In genomic region chr5:142246263-142246662, GRCh38 we compare ENCODE assay signal across 8 cellular contexts.
DNase-seq lines count a peak whose midpoint lies in the region; ATAC-seq and TF ChIP-seq lines count a peak whose summit lies in the region.

No MANE protein-coding gene starts in this region.

- H3K4me2 ChIP-seq in fibroblast of lung (ENCODE audit: extremely low read depth, insufficient read depth, low read length) = peak overlapping the region; percentile 41
- H3K4me2 ChIP-seq in neural progenitor cell = no peak overlapping the region

- H3K9me3 Mint-ChIP-seq in neural progenitor cell = peaks cover 13% of the 10 kb centered on the region

- TF ChIP-seq CTCF in BJ (IDR thresholded peaks at IDR 0.05; ENCODE audit: insufficient read depth, low read depth, low read length) (no peak), Panc1 (IDR thresholded peaks at IDR 0.05) (no peak), fibroblast of lung (conservative IDR thresholded peaks at IDR 0.05 in 1 of 2, IDR thresholded peaks at IDR 0.05 in 1 of 2; ENCODE audit: low read depth in 1 of 2, low read length in 2 of 2) (no peak), neural progenitor cell (IDR thresholded peaks at IDR 0.05) (no peak)

- CTCF ChIA-PET in BJ (lab: Yijun Ruan, JAX) (interaction anchor here (0.7 kb wide), 1 partner anchor 266 kb away, joined by 3 read pairs; no protein-coding TSS in a partner anchor), Panc1 (lab: Charles Lee) (no interaction called here)

- peak overlapping the region; percentile 22 for H2AFZ ChIP-seq in fibroblast of lung (ENCODE audit: low read length)
- peak overlapping the region; percentile 94 for H2AFZ ChIP-seq in neural progenitor cell (replicated peaks)

- ATAC-seq in Panc1 (peak; percentile 80), HG02885 (IDR thresholded peaks at IDR 0.05; ENCODE audit: poor library complexity, unreplicated experiment) (no peak)

- intact Hi-C loops in Panc1 (cut with micrococcal nuclease; ENCODE audit: unreplicated experiment) = no loop called here

- in situ Hi-C loops in Panc1 (cut with HindIII; ENCODE audit: low pct_unique_long_range_greater_than_20kb, low sequenced_read_pairs) = no loop called here

- peaks cover 8% of the 10 kb centered on the region for H3K27me3 Mint-ChIP-seq in neural progenitor cell (ENCODE audit: insufficient read depth, low read depth)

- H3K4me3 ChIP-seq in BJ (ENCODE audit: low read depth, low read length) = no peak overlapping the region
- no peak overlapping the region for H3K4me3 ChIP-seq in Panc1 (ENCODE audit: low read depth in 2 of 2, low read length in 2 of 2)
- no peak overlapping the region for H3K4me3 ChIP-seq in fibroblast of lung (replicated peaks in 1 of 4; ENCODE audit: control extremely low read depth in 1 of 4, insufficient read depth in 1 of 4, low read depth in 3 of 4, low read length in 4 of 4)
- no peak overlapping the region for H3K4me3 ChIP-seq in neural progenitor cell

- H3K79me2 ChIP-seq in fibroblast of lung (ENCODE audit: control insufficient read depth, insufficient read depth, low read length) = no peaks in the 10 kb centered on the region
- no peaks in the 10 kb centered on the region for H3K79me2 ChIP-seq in neural progenitor cell (ENCODE audit: low read depth)

- no peaks in the 10 kb centered on the region for H3K36me3 ChIP-seq in BJ (ENCODE audit: control insufficient read depth, insufficient read depth, low read length)
- no peaks in the 10 kb centered on the region for H3K36me3 ChIP-seq in Panc1 (ENCODE audit: control insufficient read depth, insufficient read depth, low read length)
- no peaks in the 10 kb centered on the region for H3K36me3 ChIP-seq in fibroblast of lung (ENCODE audit: control insufficient read depth, insufficient read depth, low read length)
- H3K36me3 ChIP-seq in neural progenitor cell = no peaks in the 10 kb centered on the region

- H3K27ac ChIP-seq in Panc1 (ENCODE audit: low read length) = no peak overlapping the region
- H3K27ac ChIP-seq in fibroblast of lung (ENCODE audit: insufficient read depth, low read length) = no peak overlapping the region
- H3K27ac ChIP-seq in neural progenitor cell = peak overlapping the region; percentile 66

- H3K27me3 ChIP-seq in BJ (ENCODE audit: control insufficient read depth, insufficient read depth, low read length) (no peaks in the 10 kb centered on the region), Panc1 (ENCODE audit: control insufficient read depth, insufficient read depth, low read length) (no peaks in the 10 kb centered on the region), fibroblast of lung (ENCODE audit: control insufficient read depth, insufficient read depth, low read length) (no peaks in the 10 kb centered on the region), neural progenitor cell (no peaks in the 10 kb centered on the region)

- POLR2A ChIA-PET in BJ (lab: Charles Lee) (no interaction called here), Panc1 (lab: Charles Lee) (no interaction called here)

- H3F3A ChIP-seq in neural progenitor cell (ENCODE audit: low read depth) = peaks cover 7% of the 10 kb centered on the region

- peaks cover 28% of the 10 kb centered on the region for H3K4me1 Mint-ChIP-seq in neural progenitor cell

- peak overlapping the region; percentile 98 for H3K27ac Mint-ChIP-seq in neural progenitor cell

- peaks cover 1% of the 10 kb centered on the region for H3K36me3 Mint-ChIP-seq in neural progenitor cell

- no peaks in the 10 kb centered on the region for H3K9me3 ChIP-seq in Panc1 (ENCODE audit: control insufficient read depth, insufficient read depth, low read depth, low read length)
- no peaks in the 10 kb centered on the region for H3K9me3 ChIP-seq in fibroblast of lung (ENCODE audit: control insufficient read depth, insufficient read depth, low read depth, low read length)
- no peaks in the 10 kb centered on the region for H3K9me3 ChIP-seq in neural progenitor cell (ENCODE audit: low read depth)

- BruUV-seq in Panc1 (replicated peaks; lab: Mats Ljungman, UMichigan) = no TSS peak

- H3K4me3 Mint-ChIP-seq in neural progenitor cell = no peak overlapping the region

- H3K9ac ChIP-seq in fibroblast of lung (ENCODE audit: insufficient read depth, low read length) = no peak overlapping the region
- no peak overlapping the region for H3K9ac ChIP-seq in neural progenitor cell

- peak; percentile 50 for DNase-seq in BJ (ENCODE audit: low read depth)
- DNase-seq in Panc1 (ENCODE audit: low read depth, low spot score) = no peak
- DNase-seq in fibroblast of lung (ENCODE audit: low read depth in 2 of 2) = peak; percentile 35 to 91
- DNase-seq in neural progenitor cell (ENCODE audit: low spot score) = no peak
- no peak for DNase-seq in activated gamma-delta T cell (lab: John Stamatoyannopoulos, UW)
- no peak for DNase-seq in NOMO-1 treated with dmso at 0.1 percent for 144 hours (lab: John Stamatoyannopoulos, UW; ENCODE audit: unreplicated experiment)
- no peak for DNase-seq in NCI-H1694 treated with DMSO at 0.1 percent for 48 hours (lab: John Stamatoyannopoulos, UW)

- H4K20me1 ChIP-seq in fibroblast of lung (ENCODE audit: control insufficient read depth, extremely low read depth, insufficient read depth, low read length) (no peaks in the 10 kb centered on the region), neural progenitor cell (ENCODE audit: low read depth) (no peaks in the 10 kb centered on the region)

- H3K4me1 ChIP-seq in Panc1 (ENCODE audit: control insufficient read depth, insufficient read depth, low read length) (peaks cover 4% of the 10 kb centered on the region; the same call in 1 of the 2 replicates), fibroblast of lung (ENCODE audit: control insufficient read depth, extremely low read depth, insufficient read depth, low read length) (peaks cover 5% of the 10 kb centered on the region), neural progenitor cell (peaks cover 22% of the 10 kb centered on the region)

Comparison
In these comparisons a context has a peak if more than half of its experiments do, and no peak if none do; other contexts are left out.
1. DNase-seq: peak in BJ (single experiment) and fibroblast of lung (2 of 2); none in Panc1 (single experiment), neural progenitor cell (single experiment), activated gamma-delta T cell (single experiment), NOMO-1 treated with dmso at 0.1 percent for 144 hours (single experiment) and NCI-H1694 treated with DMSO at 0.1 percent for 48 hours (single experiment).